Comparison of ENCODE assay signal across 11 cellular contexts in genomic region chr4:664713-665231, GRCh38. TPM values are rescaled to one million over a fixed set of nuclear protein-coding genes. Genes with fewer than 3 reads are reported as not detected.
DNase-seq lines count a peak whose midpoint lies in the region; ATAC-seq and TF ChIP-seq lines count a peak whose summit lies in the region.
"Had no signal": no experiment of that assay in that cellular context is flagged by ENCODE, and none has a peak within 500 bp of the region (broad histone marks: within the 10 kb centered on the region; RNA-seq: fewer than 3 reads in every experiment).

No MANE protein-coding gene starts in this region.

- POLR2A ChIA-PET in WTC11 (lab: Charles Lee) = interaction anchor here (0.7 to 1.1 kb wide), 3 partner anchors 10 to 43 kb away, joined by 3 to 4 read pairs (median 3); partner anchors contain the start of genes ATP5ME and MYL5

- H3K9me2 ChIP-seq in hepatocyte (replicated peaks; ENCODE audit: insufficient read depth) = no peaks in the 10 kb centered on the region

- H3K79me2 ChIP-seq in hepatocyte = peaks cover 2% of the 10 kb centered on the region

- TF ChIP-seq CTCF in WTC11 (IDR thresholded peaks at IDR 0.05) = no peak
- no peak for TF ChIP-seq CTCF in hepatocyte (IDR thresholded peaks at IDR 0.05; ENCODE audit: poor library complexity)
- TF ChIP-seq CTCF in sigmoid colon (IDR thresholded peaks at IDR 0.05) = no peak
- no peak for TF ChIP-seq CTCF in thyroid gland (IDR thresholded peaks at IDR 0.05)
- TF ChIP-seq CTCF in GM20000 (IDR thresholded peaks at IDR 0.05; ENCODE audit: extremely low read depth, missing control alignments) = no peak

- peaks cover 4% of the 10 kb centered on the region for H3K9me3 Mint-ChIP-seq in activated CD8-positive, alpha-beta memory T cell treated with anti-CD3 and anti-CD28 coated beads, Interleukin-2, amount 10 ng/mL, durations not matched to agents 7 days and 5 days (ENCODE audit: low read depth)
- peaks cover 4% of the 10 kb centered on the region; the same call in 1 of the 2 replicates for H3K9me3 Mint-ChIP-seq in WTC11

- intact Hi-C loops in sigmoid colon (cut with DNase I) = no loop called here
- intact Hi-C loops in thyroid gland (cut with DNase I) = no loop called here

- no peak for TF ChIP-seq EP300 in sigmoid colon (IDR thresholded peaks at IDR 0.05)

- H3K36me3 ChIP-seq in hepatocyte (replicated peaks; ENCODE audit: insufficient read depth, low read depth) = no peaks in the 10 kb centered on the region
- no peaks in the 10 kb centered on the region for H3K36me3 ChIP-seq in sigmoid colon
- H3K36me3 ChIP-seq in effector memory CD4-positive, alpha-beta T cell (ENCODE audit: control insufficient read depth, insufficient read depth, low read length) = no peaks in the 10 kb centered on the region
- no peaks in the 10 kb centered on the region for H3K36me3 ChIP-seq in thyroid gland
- H3K36me3 ChIP-seq: transverse colon had no signal

- peaks cover 16% of the 10 kb centered on the region for H3K36me3 Mint-ChIP-seq in activated CD8-positive, alpha-beta memory T cell treated with anti-CD3 and anti-CD28 coated beads, Interleukin-2, amount 10 ng/mL, durations not matched to agents 7 days and 5 days
- no peaks in the 10 kb centered on the region; the same call in none of the 2 replicates for H3K36me3 Mint-ChIP-seq in WTC11

- no peaks in the 10 kb centered on the region for H4K20me1 ChIP-seq in hepatocyte (ENCODE audit: insufficient read depth, poor library complexity, severe bottlenecking)

- H3K9me3 ChIP-seq in hepatocyte (ENCODE audit: low read depth) = no peaks in the 10 kb centered on the region
- H3K9me3 ChIP-seq in sigmoid colon = no peaks in the 10 kb centered on the region
- H3K9me3 ChIP-seq in effector memory CD4-positive, alpha-beta T cell (ENCODE audit: control insufficient read depth, low read length) = no peaks in the 10 kb centered on the region
- no peaks in the 10 kb centered on the region for H3K9me3 ChIP-seq in thyroid gland
- H3K9me3 ChIP-seq: transverse colon had no signal

- H3K4me2 ChIP-seq in hepatocyte = peak overlapping the region; percentile 94

- no peak for DNase-seq in activated CD8-positive, alpha-beta memory T cell treated with anti-CD3 and anti-CD28 coated beads, Interleukin-2, amount 10 ng/mL, durations not matched to agents 7 days and 5 days
- DNase-seq in activated CD8-positive, alpha-beta memory T cell treated with anti-CD3 and anti-CD28 coated beads, Interleukin-2, amount 50 U/mL, for 4 hours = no peak
- DNase-seq in WTC11 (ENCODE audit: low spot score) = no peak
- DNase-seq in hepatocyte (ENCODE audit: low spot score) = no peak
- peak; percentile 58 for DNase-seq in sigmoid colon
- DNase-seq in effector memory CD4-positive, alpha-beta T cell = no peak
- DNase-seq in thyroid gland = no peak
- DNase-seq in GM20000 (ENCODE audit: low spot score) = no peak

- 99% methylated on average over 19 of the region's 24 CpGs for WGBS in hepatocyte (ENCODE audit: low lambda C conversion rate, missing lambda C conversion rate)
- WGBS in sigmoid colon, 2 donors = 96 to 97% methylated on average over 24 of the region's 24 CpGs
- 94 to 95% methylated on average over 11 to 23 of the region's 24 CpGs for WGBS in thyroid gland, 2 donors

- ATAC-seq in activated CD8-positive, alpha-beta memory T cell treated with anti-CD3 and anti-CD28 coated beads, Interleukin-2, amount 10 ng/mL, durations not matched to agents 7 days and 5 days = no peak
- no peak for ATAC-seq in WTC11
- ATAC-seq: left colon had no signal

- H3K4me3 Mint-ChIP-seq in activated CD8-positive, alpha-beta memory T cell treated with anti-CD3 and anti-CD28 coated beads, Interleukin-2, amount 10 ng/mL, durations not matched to agents 7 days and 5 days = peak overlapping the region; percentile 79
- H3K4me3 Mint-ChIP-seq in WTC11 = peak overlapping the region; percentile 70

- no peaks in the 10 kb centered on the region for H3K27me3 Mint-ChIP-seq in activated CD8-positive, alpha-beta memory T cell treated with anti-CD3 and anti-CD28 coated beads, Interleukin-2, amount 10 ng/mL, durations not matched to agents 7 days and 5 days
- no peaks in the 10 kb centered on the region; the same call in 1 of the 2 replicates for H3K27me3 Mint-ChIP-seq in WTC11 (ENCODE audit: low read depth)

- H2AFZ ChIP-seq in hepatocyte = no peak overlapping the region

- CTCF ChIA-PET in activated CD8-positive, alpha-beta memory T cell treated with anti-CD3 and anti-CD28 coated beads, Interleukin-2, amount 10 ng/mL, durations not matched to agents 7 days and 5 days (lab: Charles Lee) = interaction anchor here (1.1 to 2.9 kb wide), 4 partner anchors 8 to 77 kb away, joined by 4 to 21 read pairs (median 6); partner anchors contain the start of genes ATP5ME and MYL5
- CTCF ChIA-PET in WTC11 (lab: Charles Lee) = interaction anchor here (0.7 to 2.6 kb wide), 6 partner anchors 9 to 88 kb away, joined by 3 to 17 read pairs (median 8); partner anchors contain the start of genes ATP5ME and MYL5

- H3K4me1 ChIP-seq in hepatocyte (ENCODE audit: insufficient read depth) (peaks cover 12% of the 10 kb centered on the region), sigmoid colon (peaks cover 0 to 14% (median 13%) of the 10 kb centered on the region in 4 donors), thyroid gland (peaks cover 0 to 12% of the 10 kb centered on the region in 2 donors)
- peaks cover 16% of the 10 kb centered on the region for H3K4me1 ChIP-seq in effector memory CD4-positive, alpha-beta T cell (ENCODE audit: control insufficient read depth, insufficient read depth, low read length, poor library complexity, severe bottlenecking)

- H3K27ac ChIP-seq in hepatocyte (no peak overlapping the region), sigmoid colon (no peak overlapping the region), thyroid gland (no peak overlapping the region)
- H3K27ac ChIP-seq in effector memory CD4-positive, alpha-beta T cell (ENCODE audit: insufficient read depth, low read length, poor library complexity, severe bottlenecking) = no peak overlapping the region
- H3K27ac ChIP-seq: VCaP had no signal

- TF ChIP-seq POLR2A in sigmoid colon (IDR thresholded peaks at IDR 0.05) = no peak
- no peak for TF ChIP-seq POLR2A in thyroid gland (IDR thresholded peaks at IDR 0.05)

- no peak overlapping the region for H3K4me3 ChIP-seq in hepatocyte
- no peak overlapping the region for H3K4me3 ChIP-seq in sigmoid colon
- H3K4me3 ChIP-seq in effector memory CD4-positive, alpha-beta T cell (ENCODE audit: insufficient read depth, low read depth, low read length, poor library complexity, severe bottlenecking) = no peak overlapping the region
- H3K4me3 ChIP-seq in thyroid gland (replicated peaks in 1 of 3) = no peak overlapping the region

- no peaks in the 10 kb centered on the region for H3K27me3 ChIP-seq in hepatocyte
- H3K27me3 ChIP-seq in sigmoid colon = peaks cover 0 to 26% (median 22%) of the 10 kb centered on the region in 3 donors
- H3K27me3 ChIP-seq in effector memory CD4-positive, alpha-beta T cell (replicated peaks; ENCODE audit: control insufficient read depth, insufficient read depth, low read length, poor library complexity, severe bottlenecking) = no peaks in the 10 kb centered on the region
- H3K27me3 ChIP-seq in thyroid gland = no peaks in the 10 kb centered on the region

- H3K27ac Mint-ChIP-seq in activated CD8-positive, alpha-beta memory T cell treated with anti-CD3 and anti-CD28 coated beads, Interleukin-2, amount 10 ng/mL, durations not matched to agents 7 days and 5 days = peak overlapping the region; percentile 91
- no peak overlapping the region for H3K27ac Mint-ChIP-seq in WTC11

- peaks cover 9% of the 10 kb centered on the region for H3K4me1 Mint-ChIP-seq in activated CD8-positive, alpha-beta memory T cell treated with anti-CD3 and anti-CD28 coated beads, Interleukin-2, amount 10 ng/mL, durations not matched to agents 7 days and 5 days
- H3K4me1 Mint-ChIP-seq in WTC11 = peaks cover 3% of the 10 kb centered on the region

RNA-seq across cellular contexts. Expression of gene ATP5ME, which starts 9.3 kb away (rescaled TPM):
- 100 to 1,000 TPM; 213 to 231 TPM for total RNA-seq in activated CD8-positive, alpha-beta memory T cell treated with anti-CD3 and anti-CD28 coated beads, Interleukin-2, amount 10 ng/mL, durations not matched to agents 7 days and 5 days
- total RNA-seq in WTC11 (2021) = 458 to 478 TPM (median 468 TPM) in 3 replicates
- 83.8 and 143 TPM in 2 replicates for total RNA-seq in hepatocyte
- polyA plus RNA-seq in hepatocyte = 641 and 669 TPM in 2 replicates
- total RNA-seq in sigmoid colon = 100 to 1,000 TPM; 104 to 244 (median 194) TPM
- 1,000 to 10,000 TPM in 2 of 3 donors, 100 to 1,000 TPM in 1; 610 to 1,302 (median 1,156) TPM for polyA plus RNA-seq in sigmoid colon
- total RNA-seq in thyroid gland = 100 to 1,000 TPM in 2 of 4 donors, 10 to 100 TPM in 2; 82.2 to 144 (median 106) TPM

RNA-seq across cellular contexts. Expression of gene MYL5, which starts 9.6 kb away (rescaled TPM):
- 10 to 100 TPM; 14.3 to 19.8 TPM for total RNA-seq in activated CD8-positive, alpha-beta memory T cell treated with anti-CD3 and anti-CD28 coated beads, Interleukin-2, amount 10 ng/mL, durations not matched to agents 7 days and 5 days
- total RNA-seq in WTC11 (2021) (12.1 to 22.2 TPM (median 14.8 TPM) in 3 replicates), hepatocyte (8.9 and 12.6 TPM in 2 replicates), sigmoid colon (10 to 100 TPM in 2 of 4 donors, 1 to 10 TPM in 2; 5.7 to 11.7 (median 9.8) TPM), thyroid gland (10 to 100 TPM; 13.0 to 17.5 (median 14.2) TPM)
- polyA plus RNA-seq in hepatocyte (25.1 and 33.7 TPM in 2 replicates), sigmoid colon (10 to 100 TPM; 19.2 to 29.7 (median 28.7) TPM)

RNA-seq across cellular contexts. Expression of gene SLC49A3, which starts 24.2 kb away (rescaled TPM):
- 1 to 10 TPM; 1.1 to 1.5 TPM for total RNA-seq in activated CD8-positive, alpha-beta memory T cell treated with anti-CD3 and anti-CD28 coated beads, Interleukin-2, amount 10 ng/mL, durations not matched to agents 7 days and 5 days
- 5.8 to 6.8 TPM (median 6.7 TPM) in 3 replicates for total RNA-seq in WTC11 (2021)
- 8.5 and 12.2 TPM in 2 replicates for total RNA-seq in hepatocyte
- polyA plus RNA-seq in hepatocyte = 12.8 and 19.8 TPM in 2 replicates
- 1 to 10 TPM; 3.9 to 5.0 (median 4.5) TPM for total RNA-seq in sigmoid colon
- 1 to 10 TPM; 2.4 to 6.4 (median 4.6) TPM for polyA plus RNA-seq in sigmoid colon
- total RNA-seq in thyroid gland = 10 to 100 TPM; 14.9 to 27.1 (median 18.3) TPM

RNA-seq across cellular contexts. Expression of gene PDE6B, which starts 39.4 kb away (rescaled TPM):
- 10 to 100 TPM; 10.0 to 14.6 TPM for total RNA-seq in activated CD8-positive, alpha-beta memory T cell treated with anti-CD3 and anti-CD28 coated beads, Interleukin-2, amount 10 ng/mL, durations not matched to agents 7 days and 5 days
- 7.1 to 13.1 TPM (median 13.0 TPM) in 3 replicates for total RNA-seq in WTC11 (2021)
- total RNA-seq in hepatocyte = 17.3 and 29.5 TPM in 2 replicates
- polyA plus RNA-seq in hepatocyte = 24.1 and 26.1 TPM in 2 replicates
- total RNA-seq in sigmoid colon = 1 to 10 TPM in 2 of 4 donors, under 1 TPM in 1, not detected in 1; 0.41 to 5.4 (median 2.6) TPM
- polyA plus RNA-seq in sigmoid colon = 1 to 10 TPM in 1 of 3 donors, under 1 TPM in 2; under 0.01 to 4.1 (median 0.46) TPM
- 10 to 100 TPM in 2 of 4 donors, 1 to 10 TPM in 2; 6.4 to 26.4 (median 14.4) TPM for total RNA-seq in thyroid gland

RNA-seq across cellular contexts. Expression of gene PCGF3, which starts 40.9 kb away (rescaled TPM):
- total RNA-seq in activated CD8-positive, alpha-beta memory T cell treated with anti-CD3 and anti-CD28 coated beads, Interleukin-2, amount 10 ng/mL, durations not matched to agents 7 days and 5 days = 10 to 100 TPM; 38.9 to 49.0 TPM
- 59.2 to 65.7 TPM (median 62.8 TPM) in 3 replicates for total RNA-seq in WTC11 (2021)
- 43.5 and 43.9 TPM in 2 replicates for total RNA-seq in hepatocyte
- polyA plus RNA-seq in hepatocyte = 21.5 and 21.8 TPM in 2 replicates
- total RNA-seq in sigmoid colon = 10 to 100 TPM; 26.4 to 60.1 (median 40.2) TPM
- polyA plus RNA-seq in sigmoid colon = 10 to 100 TPM; 15.6 to 52.9 (median 24.5) TPM
- total RNA-seq in thyroid gland = 10 to 100 TPM; 41.4 to 60.0 (median 50.2) TPM
